ENCODE assay signal across 1 cellular context in genomic region chr2:215503381-215503780, GRCh38.
TF ChIP-seq lines count a peak whose summit lies in the region.

No MANE protein-coding gene starts in this region.

TF ChIP-seq in WTC11, 78 proteins besides CTCF, POLR2A, EP300 and RAD21 (continued from another document):
- TF ChIP-seq E2F4 (CRISPR knock-in tag; IDR thresholded peaks at IDR 0.05; ENCODE audit: borderline replicate concordance, low read depth) = no peak
- no peak for TF ChIP-seq KAT7 (CRISPR knock-in tag; IDR thresholded peaks at IDR 0.05; ENCODE audit: borderline replicate concordance)
- no peak for TF ChIP-seq NFE2L1 (CRISPR knock-in tag; IDR thresholded peaks at IDR 0.05)
- no peak for TF ChIP-seq MLX (CRISPR knock-in tag; IDR thresholded peaks at IDR 0.05)
- no peak for TF ChIP-seq AFF4 (CRISPR knock-in tag; IDR thresholded peaks at IDR 0.05; ENCODE audit: borderline replicate concordance)
- TF ChIP-seq FOXP4 (CRISPR knock-in tag; IDR thresholded peaks at IDR 0.05) = no peak
- TF ChIP-seq HMGA2 (CRISPR knock-in tag; IDR thresholded peaks at IDR 0.05) = no peak
- TF ChIP-seq TEAD4 (CRISPR knock-in tag; IDR thresholded peaks at IDR 0.05) = no peak
- TF ChIP-seq ESRRA (CRISPR knock-in tag; IDR thresholded peaks at IDR 0.05; ENCODE audit: borderline replicate concordance) = no peak
- no peak for TF ChIP-seq NR3C1 (CRISPR knock-in tag; conservative IDR thresholded peaks at IDR 0.05; ENCODE audit: low read depth)
- TF ChIP-seq ZNF671 (CRISPR knock-in tag; IDR thresholded peaks at IDR 0.05) = no peak
- TF ChIP-seq TEAD1 (CRISPR knock-in tag; IDR thresholded peaks at IDR 0.05) = no peak
